In genomic region chr22:20080776-20081654, GRCh38 we compare ENCODE assay signal across 8 cellular contexts. TPM values are rescaled to one million over a fixed set of nuclear protein-coding genes. Genes with fewer than 3 reads are reported as not detected.
DNase-seq lines count a peak whose midpoint lies in the region; ATAC-seq and TF ChIP-seq lines count a peak whose summit lies in the region.

No MANE protein-coding gene starts in this region.

- intact Hi-C loops in dorsolateral prefrontal cortex (cut with DNase I), result loop anchor here (1.0 to 5.0 kb wide), 3 partner anchors 36 to 59 kb away; partner anchors contain the start of genes TRMT2A (in 2 of the 2), RANBP1 (in 1 of the 2) and TANGO2 (in 1 of the 2)

- peaks cover 26% of the 10 kb centered on the region for H3K36me3 ChIP-seq in HAP-1 (replicated peaks)
- H3K36me3 ChIP-seq in thymus (ENCODE audit: control insufficient read depth, insufficient read depth), result peaks cover 13% of the 10 kb centered on the region

- peak overlapping the region; percentile 92 for H3K27ac ChIP-seq in C4-2B
- H3K27ac ChIP-seq in dorsolateral prefrontal cortex, result peak overlapping the region in 58 of 59 donors; percentile 6 to 95 (median 83)
- peak overlapping the region; percentile 81 for H3K27ac ChIP-seq in thymus (ENCODE audit: low read depth)

- no peaks in the 10 kb centered on the region for H3K9me3 ChIP-seq in HAP-1
- H3K9me3 ChIP-seq in thymus (ENCODE audit: control insufficient read depth), result no peaks in the 10 kb centered on the region

- ATAC-seq in HG02678 (IDR thresholded peaks at IDR 0.05; ENCODE audit: unreplicated experiment) (no peak), HG03159 (IDR thresholded peaks at IDR 0.05; ENCODE audit: unreplicated experiment) (no peak)

- in situ Hi-C loops in HAP-1 (cut with MboI; ENCODE audit: low sequenced_read_pairs), result no loop called here
- in situ Hi-C loops in SK-MEL-5 (cut with HindIII; ENCODE audit: low pct_unique_long_range_greater_than_20kb, low sequenced_read_pairs), result no loop called here

- TF ChIP-seq CTCF in C4-2B (conservative IDR thresholded peaks at IDR 0.05) (no peak), dorsolateral prefrontal cortex (IDR thresholded peaks at IDR 0.05 in 54 of 56, conservative IDR thresholded peaks at IDR 0.05 in 2 of 56; ENCODE audit: low read depth in 1 of 56, partially characterized antibody in 56 of 56) (no peak)

- DNase-seq in HAP-1 (ENCODE audit: low spot score in 2 of 2) (peak; percentile 38 to 76), SK-MEL-5 (ENCODE audit: low read depth, low spot score) (peak; percentile 30), dorsolateral prefrontal cortex (peak in 4 of 10 donors; percentile 17 to 51 (median 43)), lung microvascular endothelial cell (ENCODE audit: low read depth in 2 of 2) (peak; percentile 71 to 74)

- peak overlapping the region; percentile 85 for H3K4me3 ChIP-seq in HAP-1
- peak overlapping the region; percentile 62 to 96 (median 86) for H3K4me3 ChIP-seq in dorsolateral prefrontal cortex
- H3K4me3 ChIP-seq in thymus (ENCODE audit: low read length), result peak overlapping the region; percentile 96

- WGBS in thymus, result 59% methylated on average over 27 of the region's 27 CpGs

- H3K27me3 ChIP-seq in HAP-1 (ENCODE audit: low read depth), result no peaks in the 10 kb centered on the region
- no peaks in the 10 kb centered on the region for H3K27me3 ChIP-seq in dorsolateral prefrontal cortex
- no peaks in the 10 kb centered on the region for H3K27me3 ChIP-seq in thymus (ENCODE audit: control insufficient read depth, insufficient read depth)

- peaks cover 12% of the 10 kb centered on the region for H3K4me1 ChIP-seq in HAP-1
- peaks cover 15% of the 10 kb centered on the region for H3K4me1 ChIP-seq in thymus (ENCODE audit: control insufficient read depth, insufficient read depth, low read length)

RNA-seq across cellular contexts. Expression of gene DGCR8, which starts 1.0 kb away (rescaled TPM):
- 12.4 and 18.2 TPM in 2 replicates for total RNA-seq in SK-MEL-5 (2014; rRNA removed; shearing (Covaris generic))
- polyA plus RNA-seq in SK-MEL-5 (2015; cell fraction: cytosol; rRNA removed), result 12.8 and 20.1 TPM in 2 replicates
- polyA plus RNA-seq in SK-MEL-5 (2015; cell fraction: nucleus; rRNA removed), result 119 and 137 TPM in 2 replicates
- 10 to 100 TPM; 27.2 to 57.7 (median 37.4) TPM for total RNA-seq in dorsolateral prefrontal cortex
- 17.4 and 23.2 TPM in 2 replicates for total RNA-seq in lung microvascular endothelial cell
- polyA plus RNA-seq in thymus, result 22.5 TPM

RNA-seq across cellular contexts. Expression of gene RANBP1, which starts 34.9 kb away (rescaled TPM):
- total RNA-seq in SK-MEL-5 (2014; rRNA removed; shearing (Covaris generic)), result 425 and 431 TPM in 2 replicates
- 400 and 559 TPM in 2 replicates for polyA plus RNA-seq in SK-MEL-5 (2015; cell fraction: cytosol; rRNA removed)
- polyA plus RNA-seq in SK-MEL-5 (2015; cell fraction: nucleus; rRNA removed), result 251 and 323 TPM in 2 replicates
- total RNA-seq in dorsolateral prefrontal cortex (100 to 1,000 TPM in 20 of 120 experiments, 10 to 100 TPM in 100; 46.3 to 128 (median 87.9) TPM), lung microvascular endothelial cell (99.2 and 108 TPM in 2 replicates)
- polyA plus RNA-seq in thymus, result 78.9 TPM

RNA-seq across cellular contexts. Expression of gene TRMT2A, which starts 36.0 kb away (rescaled TPM):
- total RNA-seq in SK-MEL-5 (2014; rRNA removed; shearing (Covaris generic)), result 66.1 and 67.3 TPM in 2 replicates
- 61.9 and 75.3 TPM in 2 replicates for polyA plus RNA-seq in SK-MEL-5 (2015; cell fraction: cytosol; rRNA removed)
- polyA plus RNA-seq in SK-MEL-5 (2015; cell fraction: nucleus; rRNA removed), result 723 and 807 TPM in 2 replicates
- 10 to 100 TPM; 33.1 to 73.3 (median 50.4) TPM for total RNA-seq in dorsolateral prefrontal cortex
- 24.0 and 31.0 TPM in 2 replicates for total RNA-seq in lung microvascular endothelial cell
- polyA plus RNA-seq in thymus, result 92.4 TPM

RNA-seq across cellular contexts. Expression of gene ZDHHC8, which starts 50.6 kb away (rescaled TPM):
- total RNA-seq in SK-MEL-5 (2014; rRNA removed; shearing (Covaris generic)), result 7.7 and 7.8 TPM in 2 replicates
- polyA plus RNA-seq in SK-MEL-5 (2015; cell fraction: cytosol; rRNA removed), result 51.7 and 64.8 TPM in 2 replicates
- polyA plus RNA-seq in SK-MEL-5 (2015; cell fraction: nucleus; rRNA removed), result 332 and 427 TPM in 2 replicates
- total RNA-seq in dorsolateral prefrontal cortex, result 100 to 1,000 TPM in 37 of 120 experiments, 10 to 100 TPM in 83; 72.3 to 140 (median 93.7) TPM
- 2.8 and 4.2 TPM in 2 replicates for total RNA-seq in lung microvascular endothelial cell
- polyA plus RNA-seq in thymus, result 35.1 TPM
